Comparison of ENCODE assay signal across 16 cellular contexts in genomic region chr1:167510244-167510643, GRCh38. TPM values are rescaled to one million over a fixed set of nuclear protein-coding genes. Genes with fewer than 3 reads are reported as not detected.
DNase-seq lines count a peak whose midpoint lies in the region; ATAC-seq and TF ChIP-seq lines count a peak whose summit lies in the region.
"Had no signal": no experiment of that assay in that cellular context is flagged by ENCODE, and none has a peak within 500 bp of the region (broad histone marks: within the 10 kb centered on the region; RNA-seq: fewer than 3 reads in every experiment).

No MANE protein-coding gene starts in this region.

- H3K27ac ChIP-seq in mesenchymal stem cell (ENCODE audit: low read length, poor library complexity, severe bottlenecking) (no peak overlapping the region), esophagus muscularis mucosa (replicated peaks in 1 of 4) (no peak overlapping the region)
- H3K27ac ChIP-seq: tibial artery had no signal

- POLR2A ChIA-PET in activated CD8-positive, alpha-beta T cell treated with anti-CD3 and anti-CD28 coated beads, Interleukin-2, amount 10 ng/mL, durations not matched to agents 7 days and 5 days (lab: Charles Lee) = interaction anchor here (1.2 kb wide), 1 partner anchor 10 kb away, joined by 6 read pairs; no protein-coding TSS in a partner anchor

- H3K4ac ChIP-seq in mesenchymal stem cell (ENCODE audit: low read depth in 1 of 2, low read length in 2 of 2) = no peak overlapping the region

- H3K4me1 ChIP-seq in mesenchymal stem cell (ENCODE audit: control insufficient read depth, insufficient read depth, low read depth, low read length) = no peaks in the 10 kb centered on the region
- H3K4me1 ChIP-seq in esophagus muscularis mucosa = no peaks in the 10 kb centered on the region
- H3K4me1 ChIP-seq: tibial artery had no signal

- intact Hi-C loops in esophagus muscularis mucosa (cut with DNase I) = no loop called here

- CTCF ChIA-PET in activated CD8-positive, alpha-beta T cell treated with anti-CD3 and anti-CD28 coated beads, Interleukin-2, amount 10 ng/mL, durations not matched to agents 7 days and 5 days (lab: Charles Lee) = interaction anchor here (1.8 to 2.4 kb wide), 3 partner anchors 10 to 30 kb away, joined by 6 to 8 read pairs (median 7); no protein-coding TSS in a partner anchor

- H2BK12ac ChIP-seq in mesenchymal stem cell (ENCODE audit: low read length in 2 of 2) = no peak overlapping the region

- H3K36me3 ChIP-seq in mesenchymal stem cell (ENCODE audit: control insufficient read depth in 1 of 2, insufficient read depth in 2 of 2, low read depth in 1 of 2, low read length in 2 of 2) (no peaks in the 10 kb centered on the region), MG63 (no peaks in the 10 kb centered on the region), esophagus muscularis mucosa (no peaks in the 10 kb centered on the region)
- H3K36me3 ChIP-seq: tibial artery had no signal

- TF ChIP-seq EP300 in esophagus muscularis mucosa (IDR thresholded peaks at IDR 0.05) = no peak

- peak; percentile 19 for ATAC-seq in activated CD8-positive, alpha-beta T cell treated with anti-CD3 and anti-CD28 coated beads, Interleukin-2, amount 10 ng/mL, durations not matched to agents 7 days and 5 days
- ATAC-seq: activated CD8-positive, alpha-beta memory T cell treated with anti-CD3 and anti-CD28 coated beads, Interleukin-2, amount 10 ng/mL, durations not matched to agents 7 days and 5 days had no signal

- H3K9me3 ChIP-seq in mesenchymal stem cell (ENCODE audit: control insufficient read depth, low read length) (no peaks in the 10 kb centered on the region), MG63 (no peaks in the 10 kb centered on the region), esophagus muscularis mucosa (no peaks in the 10 kb centered on the region)
- H3K9me3 ChIP-seq: tibial artery had no signal

- H3K27ac Mint-ChIP-seq in activated CD8-positive, alpha-beta T cell treated with anti-CD3 and anti-CD28 coated beads, Interleukin-2, amount 10 ng/mL, durations not matched to agents 7 days and 5 days = peak overlapping the region; percentile 60

- H3K9me3 Mint-ChIP-seq in activated CD8-positive, alpha-beta T cell treated with anti-CD3 and anti-CD28 coated beads, Interleukin-2, amount 10 ng/mL, durations not matched to agents 7 days and 5 days (ENCODE audit: insufficient read depth) = no peaks in the 10 kb centered on the region

- no peak overlapping the region for H3K14ac ChIP-seq in mesenchymal stem cell (ENCODE audit: low read length in 2 of 2)

- no peaks in the 10 kb centered on the region for H3K79me1 ChIP-seq in mesenchymal stem cell (replicated peaks; ENCODE audit: low read length, poor library complexity, severe bottlenecking)

- no peaks in the 10 kb centered on the region for H3K27me3 Mint-ChIP-seq in activated CD8-positive, alpha-beta T cell treated with anti-CD3 and anti-CD28 coated beads, Interleukin-2, amount 10 ng/mL, durations not matched to agents 7 days and 5 days (ENCODE audit: low read depth)
- H3K27me3 Mint-ChIP-seq: activated CD8-positive, alpha-beta memory T cell treated with anti-CD3 and anti-CD28 coated beads, Interleukin-2, amount 10 ng/mL, durations not matched to agents 7 days and 5 days had no signal

- TF ChIP-seq POLR2A in esophagus muscularis mucosa (IDR thresholded peaks at IDR 0.05; ENCODE audit: low read depth) = no peak

- peaks cover 79% of the 10 kb centered on the region for H3K4me1 Mint-ChIP-seq in activated CD8-positive, alpha-beta T cell treated with anti-CD3 and anti-CD28 coated beads, Interleukin-2, amount 10 ng/mL, durations not matched to agents 7 days and 5 days (ENCODE audit: low read depth)

- peaks cover 14 to 34% of the 10 kb centered on the region in 2 experiments for H3K27me3 ChIP-seq in mesenchymal stem cell (ENCODE audit: control insufficient read depth in 1 of 2, insufficient read depth in 1 of 2, low read length in 2 of 2)
- peaks cover 19% of the 10 kb centered on the region for H3K27me3 ChIP-seq in MG63
- H3K27me3 ChIP-seq in esophagus muscularis mucosa = peaks cover 0 to 8% (median 0%) of the 10 kb centered on the region in 4 donors

- H2AFZ ChIP-seq in mesenchymal stem cell (ENCODE audit: low read depth, low read length) = no peak overlapping the region

- H3K4me3 Mint-ChIP-seq in activated CD8-positive, alpha-beta T cell treated with anti-CD3 and anti-CD28 coated beads, Interleukin-2, amount 10 ng/mL, durations not matched to agents 7 days and 5 days = peak overlapping the region; percentile 47
- H3K4me3 Mint-ChIP-seq: activated CD8-positive, alpha-beta memory T cell treated with anti-CD3 and anti-CD28 coated beads, Interleukin-2, amount 10 ng/mL, durations not matched to agents 7 days and 5 days had no signal

- H3K18ac ChIP-seq in mesenchymal stem cell (ENCODE audit: low read depth in 1 of 2, low read length in 2 of 2) = no peak overlapping the region

- no peak overlapping the region for H2AK5ac ChIP-seq in mesenchymal stem cell (ENCODE audit: low read length, severe bottlenecking)

- H3K4me3 ChIP-seq in mesenchymal stem cell (ENCODE audit: insufficient read depth in 1 of 2, low read depth in 1 of 2, low read length in 2 of 2) (no peak overlapping the region), MG63 (no peak overlapping the region), esophagus muscularis mucosa (no peak overlapping the region)
- H3K4me3 ChIP-seq: tibial artery had no signal

- WGBS in mesenchymal stem cell = 86% methylated on average over 3 of the region's 3 CpGs
- 88% methylated on average over 3 of the region's 3 CpGs for WGBS in esophagus muscularis mucosa

- in situ Hi-C loops in GM13977 (cut with MboI; ENCODE audit: low pct_unique_long_range_greater_than_20kb, low sequenced_read_pairs, unreplicated experiment) = no loop called here

- peak; percentile 39 for DNase-seq in NCI-H748 (lab: John Stamatoyannopoulos, UW; ENCODE audit: unreplicated experiment)
- no peak for DNase-seq in NCI-H748 treated with DMSO at 0.1 percent for 48 hours (lab: John Stamatoyannopoulos, UW)
- DNase-seq in D341Med (ENCODE audit: low spot score) = peak; percentile 20
- DNase-seq in activated CD8-positive, alpha-beta T cell treated with anti-CD3 and anti-CD28 coated beads, Interleukin-2, amount 10 ng/mL, durations not matched to agents 7 days and 5 days = no peak
- DNase-seq in mesenchymal stem cell = no peak
- no peak for DNase-seq in GM13977 (ENCODE audit: low spot score)
- no peak for DNase-seq in MG63
- DNase-seq in esophagus muscularis mucosa (ENCODE audit: extremely low spot score) = no peak
- DNase-seq: 8988T; activated CD8-positive, alpha-beta memory T cell treated with anti-CD3 and anti-CD28 coated beads, Interleukin-2, amount 10 ng/mL, durations not matched to agents 7 days and 5 days; foreskin melanocyte; NCI-H1436 treated with DMSO at 0.1 percent for 48 hours; NK-92 treated with Interleukin-12 subunit alpha and Interleukin-12 subunit beta, amount 100 ng/mL, for 24 hours; RPMI8226; tibial artery had no signal

- no peak overlapping the region for H2BK120ac ChIP-seq in mesenchymal stem cell (ENCODE audit: low read depth, low read length)

- no peak overlapping the region for H3K4me2 ChIP-seq in mesenchymal stem cell (ENCODE audit: low read length, poor library complexity, severe bottlenecking)

- H3K23ac ChIP-seq in mesenchymal stem cell (ENCODE audit: low read length in 2 of 2) = no peak overlapping the region

- no peak overlapping the region for H2BK5ac ChIP-seq in mesenchymal stem cell (ENCODE audit: low read depth, low read length, poor library complexity, severe bottlenecking)

- no peak overlapping the region for H4K8ac ChIP-seq in mesenchymal stem cell (ENCODE audit: low read length)

- no peak overlapping the region for H2BK15ac ChIP-seq in mesenchymal stem cell (ENCODE audit: low read depth, poor library complexity, severe bottlenecking)

- peaks cover 79% of the 10 kb centered on the region for H3K36me3 Mint-ChIP-seq in activated CD8-positive, alpha-beta T cell treated with anti-CD3 and anti-CD28 coated beads, Interleukin-2, amount 10 ng/mL, durations not matched to agents 7 days and 5 days (ENCODE audit: low read depth)

- TF ChIP-seq CTCF in GM13977 (IDR thresholded peaks at IDR 0.05; ENCODE audit: extremely low read depth, insufficient read depth, missing control alignments) (no peak), esophagus muscularis mucosa (IDR thresholded peaks at IDR 0.05) (no peak)

- no peak overlapping the region for H3K9ac ChIP-seq in mesenchymal stem cell (ENCODE audit: low read length)

- peak overlapping the region; percentile 5 for H4K91ac ChIP-seq in mesenchymal stem cell (ENCODE audit: low read length)

RNA-seq across cellular contexts. Expression of gene CD247, which starts 8.1 kb away (rescaled TPM):
- total RNA-seq in activated CD8-positive, alpha-beta T cell treated with anti-CD3 and anti-CD28 coated beads, Interleukin-2, amount 10 ng/mL, durations not matched to agents 7 days and 5 days = 100 to 1,000 TPM; 243 to 251 TPM
- polyA plus RNA-seq in mesenchymal stem cell (2013, experiment 1 of 2) = not detected
- polyA plus RNA-seq in mesenchymal stem cell (2013, experiment 2 of 2) = not detected
- total RNA-seq in MG63 (2014; rRNA removed; shearing (Covaris generic); ENCODE audit: low replicate concordance) = 2.5 TPM in 1 of 2 replicates, not detected in the other
- 1 to 10 TPM in 1 of 4 donors, under 1 TPM in 2, not detected in 1; 0.26 to 2.0 (median 0.52) TPM for total RNA-seq in esophagus muscularis mucosa
- polyA plus RNA-seq: BJ had no signal

RNA-seq across cellular contexts. Expression of gene CREG1, which starts 43.3 kb away (rescaled TPM):
- total RNA-seq in activated CD8-positive, alpha-beta T cell treated with anti-CD3 and anti-CD28 coated beads, Interleukin-2, amount 10 ng/mL, durations not matched to agents 7 days and 5 days = 1 to 10 TPM; 7.3 to 7.7 TPM
- polyA plus RNA-seq in mesenchymal stem cell (2013, experiment 1 of 2) = 87.5 TPM
- 90.9 TPM for polyA plus RNA-seq in mesenchymal stem cell (2013, experiment 2 of 2)
- total RNA-seq in MG63 (2014; rRNA removed; shearing (Covaris generic); ENCODE audit: low replicate concordance) = 60.7 and 65.3 TPM in 2 replicates
- 100 to 1,000 TPM; 121 to 203 (median 158) TPM for total RNA-seq in esophagus muscularis mucosa

Comparison
In these comparisons a context has a peak if more than half of its experiments do, and no peak if none do; other contexts are left out.
1. DNase-seq: peak in NCI-H748 (single experiment) and D341Med (single experiment); none in NCI-H748 treated with DMSO at 0.1 percent for 48 hours (single experiment), activated CD8-positive, alpha-beta T cell treated with anti-CD3 and anti-CD28 coated beads, Interleukin-2, amount 10 ng/mL, durations not matched to agents 7 days and 5 days (single experiment), mesenchymal stem cell (single experiment), GM13977 (single experiment), MG63 (single experiment) and esophagus muscularis mucosa (single experiment).
2. RNA of gene CD247, which starts 8.1 kb away (total RNA-seq): 243 to 251 TPM in activated CD8-positive, alpha-beta T cell treated with anti-CD3 and anti-CD28 coated beads, Interleukin-2, amount 10 ng/mL, durations not matched to agents 7 days and 5 days; 0.26 to 2.0 TPM in esophagus muscularis mucosa and 2.5 TPM in MG63; every median in the first group is over 10 times any median in the second.